In the genomic region with DNA sequence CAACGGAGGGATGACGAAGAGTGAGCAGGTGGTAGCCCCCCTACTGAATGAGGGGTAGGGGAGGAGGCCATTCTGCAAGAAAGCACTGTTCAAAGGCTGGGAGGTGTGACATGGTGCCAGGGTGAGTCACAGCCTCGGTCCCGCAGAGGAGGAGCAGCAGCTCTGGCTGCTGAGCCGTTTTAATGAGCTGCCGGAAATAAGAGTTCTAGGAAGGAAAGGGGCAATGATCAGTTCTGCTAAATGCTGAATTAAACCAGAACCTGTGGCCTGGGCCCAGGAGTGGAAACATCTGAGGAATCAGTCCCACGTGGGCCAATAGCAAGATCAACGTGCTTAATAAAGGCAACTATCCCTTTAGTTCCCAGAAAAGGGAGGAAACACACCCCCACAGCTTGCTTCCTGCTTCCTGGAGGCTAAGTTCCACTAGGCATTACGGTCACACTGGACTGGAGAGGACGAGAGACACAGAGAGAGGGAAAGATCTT, we compare ENCODE assay signal across 10 cellular contexts. TPM values are rescaled to one million over a fixed set of nuclear protein-coding genes. Genes with fewer than 3 reads are reported as not detected.
DNase-seq lines count a peak whose midpoint lies in the region; FAIRE-seq and TF ChIP-seq lines count a peak whose summit lies in the region.
"Had no signal": no experiment of that assay in that cellular context is flagged by ENCODE, and none has a peak within 500 bp of the region (broad histone marks: within the 10 kb centered on the region; RNA-seq: fewer than 3 reads in every experiment).

No MANE protein-coding gene starts in this region.

- H3K9ac ChIP-seq in neuronal stem cell (ENCODE audit: low read depth, low read length, poor library complexity) = no peak overlapping the region

- FAIRE-seq in RCC 7860 (lab: Jason Lieb, UNC) = no peak

- H3K14ac ChIP-seq in neuronal stem cell (ENCODE audit: low read length) = no peak overlapping the region

- H3K9me3 ChIP-seq in neuronal stem cell (replicated peaks in 1 of 2; ENCODE audit: control insufficient read depth in 2 of 2, insufficient read depth in 1 of 2, low read depth in 1 of 2, low read length in 2 of 2) (no peaks in the 10 kb centered on the region), vagina (no peaks in the 10 kb centered on the region), Caco-2 (no peaks in the 10 kb centered on the region)

- H3K27me3 ChIP-seq in neuronal stem cell (ENCODE audit: control insufficient read depth in 3 of 3, insufficient read depth in 3 of 3, low read depth in 1 of 3, low read length in 3 of 3) (no peaks in the 10 kb centered on the region), vagina (no peaks in the 10 kb centered on the region), Caco-2 (replicated peaks; ENCODE audit: control insufficient read depth, insufficient read depth, low read length) (no peaks in the 10 kb centered on the region)

- H2BK15ac ChIP-seq in neuronal stem cell (ENCODE audit: low read length) = no peak overlapping the region

- H3K36me3 Mint-ChIP-seq in Caco-2 (ENCODE audit: insufficient read depth, unreplicated experiment) = peaks cover 45% of the 10 kb centered on the region

- peaks cover 25 to 60% of the 10 kb centered on the region in 2 donors for H3K36me3 ChIP-seq in neuronal stem cell (replicated peaks in 1 of 2; ENCODE audit: control insufficient read depth in 2 of 2, insufficient read depth in 2 of 2, low read length in 2 of 2)
- peaks cover 0 to 48% of the 10 kb centered on the region in 2 donors for H3K36me3 ChIP-seq in vagina
- peaks cover 8% of the 10 kb centered on the region for H3K36me3 ChIP-seq in Caco-2 (ENCODE audit: control insufficient read depth, insufficient read depth, low read length)

- H3K27ac Mint-ChIP-seq in Caco-2 (ENCODE audit: unreplicated experiment) = no peak overlapping the region

- H3K4me1 Mint-ChIP-seq in Caco-2 (ENCODE audit: low read depth, unreplicated experiment) = no peaks in the 10 kb centered on the region

- H2BK12ac ChIP-seq in neuronal stem cell (ENCODE audit: low read length) = no peak overlapping the region

- H3K4me1 ChIP-seq in neuronal stem cell (ENCODE audit: control insufficient read depth in 2 of 2, insufficient read depth in 1 of 2, low read depth in 1 of 2, low read length in 2 of 2) = peaks cover 4 to 12% of the 10 kb centered on the region in 2 donors
- peaks cover 43% of the 10 kb centered on the region for H3K4me1 ChIP-seq in vagina
- H3K4me1 ChIP-seq in Caco-2 = 0 out of 2 replicates have a peak, but pooled peaks cover 3% of the 10 kb centered on the region

- no peak overlapping the region for H3K4ac ChIP-seq in neuronal stem cell (ENCODE audit: low read length)

- H3K9me3 Mint-ChIP-seq in Caco-2 (ENCODE audit: unreplicated experiment) = no peaks in the 10 kb centered on the region

- H2AK5ac ChIP-seq in neuronal stem cell (ENCODE audit: low read depth, low read length) = no peak overlapping the region

- no peak overlapping the region for H4K8ac ChIP-seq in neuronal stem cell (ENCODE audit: low read depth, low read length)

- no peak overlapping the region for H3K4me3 ChIP-seq in neuronal stem cell (ENCODE audit: low read length in 2 of 2)
- no peak overlapping the region for H3K4me3 ChIP-seq in vagina
- no peak overlapping the region for H3K4me3 ChIP-seq in Caco-2 (ENCODE audit: low read depth, low read length)

- H3K27me3 Mint-ChIP-seq in Caco-2 (ENCODE audit: insufficient read depth, unreplicated experiment) = no peaks in the 10 kb centered on the region

- intact Hi-C loops in vagina (cut with DNase I) (no loop called here), Caco-2 (cut with micrococcal nuclease; ENCODE audit: unreplicated experiment) (no loop called here)

- no TSS peak for BruUV-seq in Caco-2 (replicated peaks; lab: Mats Ljungman, UMichigan)

- no peak overlapping the region for H4K91ac ChIP-seq in neuronal stem cell (ENCODE audit: low read depth, low read length, poor library complexity)

- no peak overlapping the region for H3K23ac ChIP-seq in neuronal stem cell (ENCODE audit: low read depth, low read length, poor library complexity)

- H3K27ac ChIP-seq in neuronal stem cell (replicated peaks; ENCODE audit: low read length) = peak overlapping the region; percentile 83
- H3K27ac ChIP-seq in vagina = no peak overlapping the region

- no peak overlapping the region for H3K4me3 Mint-ChIP-seq in Caco-2 (ENCODE audit: unreplicated experiment)

- CTCF ChIA-PET in Caco-2 (lab: Charles Lee) = no interaction called here

- WGBS in neuronal stem cell (ENCODE audit: extremely low coverage in 2 of 2, insufficient read length in 2 of 2, insufficient replicate concordance in 1 of 2), 2 donors = no CpG with 5 or more reads among the region's 10 CpGs

- no peak for TF ChIP-seq POLR2A in vagina (IDR thresholded peaks at IDR 0.05)

- TF ChIP-seq CTCF in vagina (IDR thresholded peaks at IDR 0.05) (no peak), Caco-2 (IDR thresholded peaks at IDR 0.05; ENCODE audit: insufficient read depth in 1 of 2, low read depth in 1 of 2, low read length in 1 of 2, severe bottlenecking in 1 of 2, unreplicated experiment in 1 of 2) (no peak)

- H3K18ac ChIP-seq in neuronal stem cell (ENCODE audit: low read length) = peak overlapping the region; percentile 11

- H3K4me2 ChIP-seq in neuronal stem cell (ENCODE audit: insufficient read depth, low read length, poor library complexity, severe bottlenecking) = no peak overlapping the region

- H2AFZ ChIP-seq in neuronal stem cell (ENCODE audit: low read length) = no peak overlapping the region

- H2BK5ac ChIP-seq in neuronal stem cell (ENCODE audit: low read length) = no peak overlapping the region

- DNase-seq in Daoy (ENCODE audit: low read depth) = peak; percentile 80
- DNase-seq in RCC 7860 (ENCODE audit: low spot score) = peak; percentile 23
- peak; percentile 15 for DNase-seq in effector CD4-positive, alpha-beta T cell
- DNase-seq in neuronal stem cell (ENCODE audit: low spot score) = peak; percentile 27
- no peak for DNase-seq in vagina (ENCODE audit: extremely low spot score in 2 of 2)
- no peak for DNase-seq in NCI-H2227 treated with DMSO at 0.1 percent for 48 hours (lab: John Stamatoyannopoulos, UW)
- no peak for DNase-seq in NK-92 treated with Interleukin-12 subunit alpha and Interleukin-12 subunit beta, amount 100 ng/mL, for 24 hours (lab: John Stamatoyannopoulos, UW)
- no peak for DNase-seq in Caco-2
- DNase-seq: HCEC 1CT, NCI-H2081 treated with DMSO at 0.1 percent for 48 hours had no signal

- POLR2A ChIA-PET in Caco-2 (lab: Charles Lee) = no interaction called here

- no peak overlapping the region for H2BK120ac ChIP-seq in neuronal stem cell (ENCODE audit: low read depth, low read length)

- H3K79me1 ChIP-seq in neuronal stem cell (ENCODE audit: low read depth, low read length) = peaks cover 7% of the 10 kb centered on the region

RNA-seq across cellular contexts. Expression of gene ABCD4, which starts 3.6 kb away (rescaled TPM):
- total RNA-seq in Daoy (2014; rRNA removed; shearing (Covaris generic)) = 22.5 and 23.0 TPM in 2 replicates
- polyA plus RNA-seq in neuronal stem cell (2013, experiment 1 of 2) = 53.7 TPM
- 51.3 TPM for polyA plus RNA-seq in neuronal stem cell (2013, experiment 2 of 2)
- total RNA-seq in vagina (52.3 TPM), Caco-2 (2022) (72.8 and 82.1 TPM in 2 replicates)

RNA-seq across cellular contexts. Expression of gene VRTN, which starts 49.2 kb away (rescaled TPM):
- total RNA-seq in Daoy (2014; rRNA removed; shearing (Covaris generic)) = not detected in 2 replicates
- polyA plus RNA-seq in neuronal stem cell (2013, experiment 1 of 2) = 7.8 TPM
- 7.5 TPM for polyA plus RNA-seq in neuronal stem cell (2013, experiment 2 of 2)
- total RNA-seq in vagina (not detected), Caco-2 (2022) (1.7 and 1.8 TPM in 2 replicates)

RNA-seq across cellular contexts. Expression of gene VSX2, which starts 59.9 kb away (rescaled TPM):
- total RNA-seq in Daoy (2014; rRNA removed; shearing (Covaris generic)) = not detected in 2 replicates
- 0.53 TPM for polyA plus RNA-seq in neuronal stem cell (2013, experiment 1 of 2)
- 0.50 TPM for polyA plus RNA-seq in neuronal stem cell (2013, experiment 2 of 2)
- total RNA-seq in vagina = not detected
- not detected in 2 replicates for total RNA-seq in Caco-2 (2022)

Comparison
In these comparisons a context has a peak if more than half of its experiments do, and no peak if none do; other contexts are left out.
1. DNase-seq: peak in Daoy (single experiment), RCC 7860 (single experiment), effector CD4-positive, alpha-beta T cell (single experiment) and neuronal stem cell (single experiment); none in vagina (0 of 2), NCI-H2227 treated with DMSO at 0.1 percent for 48 hours (single experiment), NK-92 treated with Interleukin-12 subunit alpha and Interleukin-12 subunit beta, amount 100 ng/mL, for 24 hours (single experiment) and Caco-2 (0 of 2).